Comparison of ENCODE assay signal across 8 cellular contexts in genomic region chr17:4714342-4715070, GRCh38. TPM values are rescaled to one million over a fixed set of nuclear protein-coding genes. Genes with fewer than 3 reads are reported as not detected.
A peak's percentile ranks its signal among the peaks of the same experiment; 100 is the strongest.
DNase-seq lines count a peak whose midpoint lies in the region; ATAC-seq and TF ChIP-seq lines count a peak whose summit lies in the region.
"Not testable (repeated sequence)": the region's sequence is repeated elsewhere in the genome, so short reads cannot be mapped to it uniquely, and the experiment has no call there.
"Had no signal": no experiment of that assay in that cellular context is flagged by ENCODE, and none has a peak within 500 bp of the region (broad histone marks: within the 10 kb centered on the region; RNA-seq: fewer than 3 reads in every experiment).

No MANE protein-coding gene starts in this region.

- peak overlapping the region; percentile 82 for H3K4me3 Mint-ChIP-seq in CD8-positive, alpha-beta T cell
- H3K4me3 Mint-ChIP-seq in activated T-cell treated with anti-CD3 and anti-CD28 coated beads, Interleukin-2, amount 50 U/mL, for 4 hours: peak overlapping the region; percentile 75
- H3K4me3 Mint-ChIP-seq in central memory CD8-positive, alpha-beta T cell: peak overlapping the region; percentile 75
- H3K4me3 Mint-ChIP-seq in naive thymus-derived CD4-positive, alpha-beta T cell: peak overlapping the region; percentile 74 to 97 (median 84)

- H3K9me3 Mint-ChIP-seq in CD8-positive, alpha-beta T cell; activated T-cell treated with anti-CD3 and anti-CD28 coated beads, Interleukin-2, amount 50 U/mL, for 4 hours; central memory CD8-positive, alpha-beta T cell; naive thymus-derived CD4-positive, alpha-beta T cell: not testable (repeated sequence)

- H3K4me1 ChIP-seq in CD8-positive, alpha-beta T cell (ENCODE audit: insufficient read depth, low read length): peaks cover 65% of the 10 kb centered on the region
- H3K4me1 ChIP-seq in naive thymus-derived CD4-positive, alpha-beta T cell (ENCODE audit: control insufficient read depth in 2 of 2, insufficient read depth in 2 of 2, low read length in 2 of 2): peaks cover 39 to 41% of the 10 kb centered on the region in 2 donors
- peaks cover 22 to 63% (median 34%) of the 10 kb centered on the region in 4 donors for H3K4me1 ChIP-seq in stomach

- ATAC-seq in CD8-positive, alpha-beta T cell; activated T-cell treated with anti-CD3 and anti-CD28 coated beads, Interleukin-2, amount 50 U/mL, for 4 hours; central memory CD8-positive, alpha-beta T cell (replicated peaks; ENCODE audit: extremely low read depth, poor library complexity, severe bottlenecking); naive thymus-derived CD4-positive, alpha-beta T cell: not testable (repeated sequence)

- TF ChIP-seq CTCF in CD8-positive, alpha-beta T cell (IDR thresholded peaks at IDR 0.05); RWPE1 (conservative IDR thresholded peaks at IDR 0.05; ENCODE audit: low read depth); stomach (IDR thresholded peaks at IDR 0.05): not testable (repeated sequence)

- TF ChIP-seq POLR2A in stomach (IDR thresholded peaks at IDR 0.05): not testable (repeated sequence)

- not testable (repeated sequence) for H3K27me3 ChIP-seq in CD8-positive, alpha-beta T cell (ENCODE audit: insufficient read depth, low read length); naive thymus-derived CD4-positive, alpha-beta T cell (ENCODE audit: control insufficient read depth in 2 of 2, insufficient read depth in 2 of 2, low read length in 2 of 2); stomach

- peaks cover 31% of the 10 kb centered on the region for H3K36me3 ChIP-seq in CD8-positive, alpha-beta T cell (ENCODE audit: insufficient read depth, low read length)
- H3K36me3 ChIP-seq in naive thymus-derived CD4-positive, alpha-beta T cell (ENCODE audit: control insufficient read depth in 2 of 3, insufficient read depth in 3 of 3, low read length in 3 of 3): peaks cover 8 to 43% (median 20%) of the 10 kb centered on the region in 3 experiments
- peaks cover 27 to 38% (median 35%) of the 10 kb centered on the region in 4 donors for H3K36me3 ChIP-seq in stomach

- WGBS in stomach, 5 donors: 67 to 87% (median 73%) methylated on average over 8 to 11 of the region's 15 CpGs

- POLR2A ChIA-PET in CD8-positive, alpha-beta T cell (lab: Charles Lee): interaction anchor here (2.2 to 2.7 kb wide), 2 partner anchors 24 to 75 kb away, joined by 5 to 10 read pairs; partner anchors contain the start of gene GLTPD2
- POLR2A ChIA-PET in RWPE1 (lab: Yijun Ruan, JAX; ENCODE audit: low non-redundant PET): interaction anchor here (0.6 kb wide), 1 partner anchor 143 kb away, joined by 4 read pairs; no protein-coding TSS in a partner anchor
- POLR2A ChIA-PET in naive thymus-derived CD4-positive, alpha-beta T cell (lab: Charles Lee): interaction anchor here (0.7 to 3.1 kb wide), 11 partner anchors 11 to 234 kb away, joined by 3 to 26 read pairs (median 5); partner anchors contain the start of genes CXCL16, MED11, PELP1 and PFN1

- CTCF ChIA-PET in CD8-positive, alpha-beta T cell (lab: Charles Lee): interaction anchor here (0.6 to 1.9 kb wide), 5 partner anchors 11 to 611 kb away, joined by 3 to 8 read pairs (median 3); partner anchors contain the start of gene PELP1
- CTCF ChIA-PET in RWPE1 (lab: Yijun Ruan, JAX): interaction anchor here (0.5 to 0.6 kb wide), 2 partner anchors 77 to 477 kb away, joined by 4 to 5 read pairs; partner anchors contain the start of gene ZNF594
- CTCF ChIA-PET in naive thymus-derived CD4-positive, alpha-beta T cell (lab: Charles Lee): interaction anchor here (0.7 to 3.0 kb wide), 3 partner anchors 17 to 75 kb away, joined by 5 to 10 read pairs (median 8); partner anchors contain the start of gene MED11

- H3K36me3 Mint-ChIP-seq in CD8-positive, alpha-beta T cell: peaks cover 46% of the 10 kb centered on the region
- not testable (repeated sequence) for H3K36me3 Mint-ChIP-seq in activated T-cell treated with anti-CD3 and anti-CD28 coated beads, Interleukin-2, amount 50 U/mL, for 4 hours (ENCODE audit: insufficient read depth)
- H3K36me3 Mint-ChIP-seq in central memory CD8-positive, alpha-beta T cell (ENCODE audit: insufficient read depth): peaks cover 35% of the 10 kb centered on the region
- peaks cover 0 to 39% (median 11%) of the 10 kb centered on the region in 5 donors for H3K36me3 Mint-ChIP-seq in naive thymus-derived CD4-positive, alpha-beta T cell

- H3K27ac Mint-ChIP-seq in CD8-positive, alpha-beta T cell: peak overlapping the region; percentile 95
- H3K27ac Mint-ChIP-seq in central memory CD8-positive, alpha-beta T cell (ENCODE audit: low read depth): peak overlapping the region; percentile 88
- H3K27ac Mint-ChIP-seq in naive thymus-derived CD4-positive, alpha-beta T cell: peak overlapping the region; percentile 91 to 96 (median 93)

- not testable (repeated sequence) for H3K27me3 Mint-ChIP-seq in CD8-positive, alpha-beta T cell (ENCODE audit: low read depth); activated T-cell treated with anti-CD3 and anti-CD28 coated beads, Interleukin-2, amount 50 U/mL, for 4 hours (ENCODE audit: low read depth); central memory CD8-positive, alpha-beta T cell; naive thymus-derived CD4-positive, alpha-beta T cell

- H3K4me3 ChIP-seq in CD8-positive, alpha-beta T cell (ENCODE audit: low read depth, low read length): peak overlapping the region; percentile 18
- H3K4me3 ChIP-seq in naive thymus-derived CD4-positive, alpha-beta T cell (ENCODE audit: low read length): peak overlapping the region; percentile 48
- H3K4me3 ChIP-seq in stomach: peak overlapping the region in 1 of 4 donors; percentile 15

- not testable (repeated sequence) for H3K9me3 ChIP-seq in CD8-positive, alpha-beta T cell (ENCODE audit: low read length); naive thymus-derived CD4-positive, alpha-beta T cell (ENCODE audit: control insufficient read depth in 2 of 3, low read length in 3 of 3); stomach

- peaks cover 52% of the 10 kb centered on the region for H3K4me1 Mint-ChIP-seq in CD8-positive, alpha-beta T cell (ENCODE audit: low read depth)
- peaks cover 49% of the 10 kb centered on the region for H3K4me1 Mint-ChIP-seq in activated T-cell treated with anti-CD3 and anti-CD28 coated beads, Interleukin-2, amount 50 U/mL, for 4 hours (ENCODE audit: low read depth)
- H3K4me1 Mint-ChIP-seq in central memory CD8-positive, alpha-beta T cell: peaks cover 62% of the 10 kb centered on the region
- H3K4me1 Mint-ChIP-seq in naive thymus-derived CD4-positive, alpha-beta T cell: peaks cover 32 to 58% (median 52%) of the 10 kb centered on the region in 7 donors

- H3K27ac ChIP-seq in CD8-positive, alpha-beta T cell (ENCODE audit: low read depth, low read length): peak overlapping the region; percentile 50
- H3K27ac ChIP-seq in RWPE1: 0 out of 2 replicates have a peak overlapping the region, but pooled peaks have one; percentile 17
- H3K27ac ChIP-seq in naive thymus-derived CD4-positive, alpha-beta T cell (ENCODE audit: low read depth, low read length): peak overlapping the region; percentile 73
- H3K27ac ChIP-seq in stomach: peak overlapping the region in 4 of 5 donors; percentile 31 to 77 (median 56)

- not testable (repeated sequence) for TF ChIP-seq EP300 in stomach (IDR thresholded peaks at IDR 0.05)

- intact Hi-C loops in CD8-positive, alpha-beta T cell (cut with DNase I, micrococcal nuclease): loop anchor here (5.0 to 10.0 kb wide), 4 partner anchors 33 to 350 kb away; partner anchors contain the start of genes UBE2G1 (in 2 of the 2), INCA1 (in 1 of the 2) and KIF1C (in 1 of the 2)
- intact Hi-C loops in naive thymus-derived CD4-positive, alpha-beta T cell (cut with micrococcal nuclease): loop anchor here (5.0 kb wide), 2 partner anchors 33 to 147 kb away; no protein-coding TSS in a partner anchor
- intact Hi-C loops in stomach (cut with DNase I; ENCODE audit: low total_unique reads): not testable (repeated sequence)

- not testable (repeated sequence) for DNase-seq in CD8-positive, alpha-beta T cell; RWPE1 (ENCODE audit: low spot score); activated T-cell treated with anti-CD3 and anti-CD28 coated beads, Interleukin-2, amount 50 U/mL, for 4 hours; central memory CD8-positive, alpha-beta T cell (ENCODE audit: low spot score in 2 of 2); naive thymus-derived CD4-positive, alpha-beta T cell; stomach

RNA-seq across cellular contexts. Expression of gene ARRB2, which starts 4.1 kb away (rescaled TPM):
- total RNA-seq in CD8-positive, alpha-beta T cell: 100 to 1,000 TPM; 222 to 226 TPM
- total RNA-seq in activated T-cell treated with anti-CD3 and anti-CD28 coated beads, Interleukin-2, amount 50 U/mL, for 4 hours: 10 to 100 TPM; 89.7 to 99.4 (median 94.7) TPM
- 100 to 1,000 TPM; 270 to 601 (median 377) TPM for total RNA-seq in naive thymus-derived CD4-positive, alpha-beta T cell
- 10 to 100 TPM; 34.8 to 35.0 TPM for polyA plus RNA-seq in naive thymus-derived CD4-positive, alpha-beta T cell
- total RNA-seq in stomach: 100 to 1,000 TPM in 1 of 5 donors, 10 to 100 TPM in 4; 18.7 to 157 (median 36.6) TPM
- polyA plus RNA-seq in stomach: 10 to 100 TPM; 22.2 to 42.6 (median 39.3) TPM

RNA-seq across cellular contexts. Expression of gene PELP1, which starts 10.6 kb away (rescaled TPM):
- total RNA-seq in CD8-positive, alpha-beta T cell: 10 to 100 TPM; 45.7 to 49.3 TPM
- 100 to 1,000 TPM; 163 to 189 (median 188) TPM for total RNA-seq in activated T-cell treated with anti-CD3 and anti-CD28 coated beads, Interleukin-2, amount 50 U/mL, for 4 hours
- total RNA-seq in naive thymus-derived CD4-positive, alpha-beta T cell: 10 to 100 TPM; 41.4 to 80.4 (median 70.0) TPM
- 10 to 100 TPM; 11.6 to 13.2 TPM for polyA plus RNA-seq in naive thymus-derived CD4-positive, alpha-beta T cell
- 10 to 100 TPM in 4 of 5 donors, 1 to 10 TPM in 1; 8.0 to 75.6 (median 22.4) TPM for total RNA-seq in stomach
- 10 to 100 TPM; 13.1 to 21.7 (median 21.1) TPM for polyA plus RNA-seq in stomach

RNA-seq across cellular contexts. Expression of gene MED11, which starts 16.7 kb away (rescaled TPM):
- total RNA-seq in CD8-positive, alpha-beta T cell: 1 to 10 TPM; 2.3 to 2.4 TPM
- 10 to 100 TPM; 19.6 to 21.6 (median 20.6) TPM for total RNA-seq in activated T-cell treated with anti-CD3 and anti-CD28 coated beads, Interleukin-2, amount 50 U/mL, for 4 hours
- total RNA-seq in naive thymus-derived CD4-positive, alpha-beta T cell: 10 to 100 TPM; 10.4 to 32.0 (median 25.5) TPM
- polyA plus RNA-seq in naive thymus-derived CD4-positive, alpha-beta T cell: 10 to 100 TPM; 43.2 to 73.9 TPM
- total RNA-seq in stomach: 10 to 100 TPM in 3 of 5 donors, 1 to 10 TPM in 2; 3.8 to 81.7 (median 22.0) TPM
- 10 to 100 TPM; 42.2 to 49.9 (median 42.4) TPM for polyA plus RNA-seq in stomach

RNA-seq across cellular contexts. Expression of gene ZMYND15, which starts 25.1 kb away (rescaled TPM):
- 1 to 10 TPM; 3.1 to 3.8 TPM for total RNA-seq in CD8-positive, alpha-beta T cell
- under 1 TPM in 1 of 3 donors, not detected in 2; 0.13 TPM for total RNA-seq in activated T-cell treated with anti-CD3 and anti-CD28 coated beads, Interleukin-2, amount 50 U/mL, for 4 hours
- 1 to 10 TPM in 2 of 5 experiments, under 1 TPM in 2, not detected in 1; 0.22 to 5.2 (median 1.4) TPM for total RNA-seq in naive thymus-derived CD4-positive, alpha-beta T cell
- not detected for polyA plus RNA-seq in naive thymus-derived CD4-positive, alpha-beta T cell
- 1 to 10 TPM in 2 of 5 donors, under 1 TPM in 1, not detected in 2; 0.43 to 3.1 (median 1.5) TPM for total RNA-seq in stomach
- 1 to 10 TPM in 2 of 3 donors, not detected in 1; 1.8 to 3.2 TPM for polyA plus RNA-seq in stomach
- total RNA-seq: frontal cortex, temporal lobe had no signal

RNA-seq across cellular contexts. Expression of gene CXCL16, which starts 25.2 kb away (rescaled TPM):
- 10 to 100 TPM; 41.5 to 42.3 TPM for total RNA-seq in CD8-positive, alpha-beta T cell
- 1 to 10 TPM in 2 of 3 donors, under 1 TPM in 1; 0.76 to 1.5 (median 1.3) TPM for total RNA-seq in activated T-cell treated with anti-CD3 and anti-CD28 coated beads, Interleukin-2, amount 50 U/mL, for 4 hours
- 10 to 100 TPM in 2 of 5 experiments, 1 to 10 TPM in 3; 2.6 to 68.0 (median 3.4) TPM for total RNA-seq in naive thymus-derived CD4-positive, alpha-beta T cell
- polyA plus RNA-seq in naive thymus-derived CD4-positive, alpha-beta T cell: 1 to 10 TPM; 1.2 to 4.4 TPM
- total RNA-seq in stomach: 10 to 100 TPM; 17.4 to 47.4 (median 30.9) TPM
- polyA plus RNA-seq in stomach: 10 to 100 TPM; 13.7 to 37.6 (median 26.6) TPM

Comparison
In these comparisons a context has a peak if more than half of its experiments do, and no peak if none do; other contexts are left out.
1. H3K27ac ChIP-seq: peak in every context shown above with its lines; median percentile 73 in naive thymus-derived CD4-positive, alpha-beta T cell; 56 in stomach; 50 in CD8-positive, alpha-beta T cell; 17 in RWPE1.